ENCODE assay signal across 12 cellular contexts in the genomic region with DNA sequence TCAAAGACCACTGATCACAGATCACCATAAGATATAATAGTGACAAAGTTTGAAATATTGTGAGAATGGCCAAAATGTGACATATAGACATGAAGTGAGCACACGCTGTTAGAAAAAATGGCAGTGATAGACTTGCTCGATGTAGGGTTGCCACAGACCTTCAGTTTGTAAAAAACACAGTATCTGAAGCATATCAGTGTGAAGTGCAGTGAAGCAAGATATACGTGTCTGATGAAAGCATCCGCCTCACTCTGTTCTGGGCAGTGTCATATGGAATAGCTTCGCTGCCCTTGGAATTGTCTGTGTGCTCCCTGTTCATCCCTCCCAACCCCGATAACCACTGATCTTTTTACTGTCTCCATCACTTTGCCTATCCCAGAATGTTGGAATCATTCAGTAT.
"Had no signal": no experiment of that assay in that cellular context is flagged by ENCODE, and none has a peak within 500 bp of the region (broad histone marks: within the 10 kb centered on the region; RNA-seq: fewer than 3 reads in every experiment).

No MANE protein-coding gene starts in this region.

- H3K27ac ChIP-seq: foreskin keratinocyte, right lobe of liver, thyroid gland, uterus had no signal

- H3K4me2 ChIP-seq: smooth muscle cell had no signal

- H3K27me3 Mint-ChIP-seq: effector memory CD8-positive, alpha-beta T cell had no signal

- H3K9me3 Mint-ChIP-seq: effector memory CD8-positive, alpha-beta T cell had no signal

- H3K36me3 ChIP-seq: right lobe of liver, thyroid gland, uterus had no signal

- DNase-seq: activated CD4-positive, alpha-beta T cell treated with anti-CD3 and anti-CD28 coated beads, Interleukin-2, amount 50 U/mL, for 1 hour; activated naive CD4-positive, alpha-beta T cell; aorta; dermis blood vessel endothelial cell; effector memory CD8-positive, alpha-beta T cell; foreskin keratinocyte; head of caudate nucleus; mesenchymal stem cell; right lobe of liver; thyroid gland; uterus had no signal

- H3K4me3 ChIP-seq: right lobe of liver, smooth muscle cell, thyroid gland, uterus had no signal

- H3K4me3 Mint-ChIP-seq: effector memory CD8-positive, alpha-beta T cell had no signal

- ATAC-seq: effector memory CD8-positive, alpha-beta T cell; foreskin keratinocyte; right lobe of liver had no signal

- H3K27me3 ChIP-seq: foreskin keratinocyte, right lobe of liver, thyroid gland, uterus had no signal

- H3K4me1 ChIP-seq: uterus had no signal

- H3K9me3 ChIP-seq: right lobe of liver, thyroid gland, uterus had no signal
